ENCODE assay signal across 8 cellular contexts in the genomic region with DNA sequence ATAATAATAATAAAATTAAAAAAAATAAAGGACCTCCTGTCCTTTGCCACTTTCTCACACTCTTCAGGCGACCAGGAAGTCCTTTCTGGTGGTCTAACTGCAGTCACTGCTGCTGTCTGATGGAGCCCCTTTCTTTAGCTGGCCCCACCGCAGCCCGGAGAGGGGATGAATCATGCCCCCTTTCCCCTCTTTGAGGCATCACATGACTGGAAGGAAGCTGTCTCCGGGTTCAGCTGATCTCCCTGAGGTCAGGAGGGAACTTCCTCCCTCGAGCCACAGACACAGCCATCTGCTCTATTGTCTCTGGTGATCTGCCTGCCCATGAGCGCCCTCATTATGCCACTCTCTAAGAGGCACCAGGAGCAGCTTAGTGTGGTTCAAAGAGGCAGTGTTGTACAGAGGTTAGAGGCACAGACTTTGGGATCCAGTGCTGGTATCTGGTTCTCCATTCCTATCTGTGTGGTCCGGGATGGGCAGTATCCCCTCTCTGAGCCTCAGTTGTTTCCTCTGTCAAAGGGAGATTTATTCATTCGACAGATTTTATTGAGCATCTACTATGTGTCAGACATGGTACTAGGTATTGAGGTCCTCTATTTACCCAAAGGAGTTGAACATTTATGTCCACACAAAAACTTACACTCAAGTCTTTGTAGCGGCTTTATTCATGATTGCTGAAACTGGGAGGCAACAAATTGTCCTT. TPM values are rescaled to one million over a fixed set of nuclear protein-coding genes. Genes with fewer than 3 reads are reported as not detected.
DNase-seq lines count a peak whose midpoint lies in the region; ATAC-seq lines count a peak whose summit lies in the region.

No MANE protein-coding gene starts in this region.

- ATAC-seq in HG02870 (IDR thresholded peaks at IDR 0.05; ENCODE audit: unreplicated experiment): no peak

- DNase-seq in NCI-H2171 treated with DMSO at 0.1 percent for 48 hours (lab: John Stamatoyannopoulos, UW) (peak; percentile 11), NCI-H2171 (lab: John Stamatoyannopoulos, UW) (no peak), GM03348 (ENCODE audit: low spot score) (no peak)
- DNase-seq in activated CD4-positive, alpha-beta T cell treated with anti-CD3 and anti-CD28 coated beads for 24 hours (ENCODE audit: low read depth in 2 of 2): peak; percentile 55 to 63
- peak; percentile 45 for DNase-seq in effector CD8-positive, alpha-beta T cell (lab: John Stamatoyannopoulos, UW)
- peak; percentile 47 to 69 for DNase-seq in stimulated activated CD4-positive, alpha-beta T cell treated with anti-CD3 and anti-CD28 coated beads, Interleukin-12 subunit alpha, Interleukin-12 subunit beta, amount 100 ng/mL, for 24 hours (ENCODE audit: low read depth in 2 of 2)

- no peaks in the 10 kb centered on the region for H3K36me3 Mint-ChIP-seq in IgD-negative memory B cell

- H3K27me3 Mint-ChIP-seq in IgD-negative memory B cell: peaks cover 2% of the 10 kb centered on the region

- H3K27ac Mint-ChIP-seq in IgD-negative memory B cell: peak overlapping the region; percentile 95 to 98 (median 96)

- H3K4me3 Mint-ChIP-seq in IgD-negative memory B cell: peak overlapping the region; percentile 87 to 94 (median 92)

- no peaks in the 10 kb centered on the region for H3K9me3 Mint-ChIP-seq in IgD-negative memory B cell

- H3K4me1 Mint-ChIP-seq in IgD-negative memory B cell: peaks cover 40 to 53% (median 53%) of the 10 kb centered on the region in 3 donors

RNA-seq across cellular contexts. Expression of gene VAV1, which starts 30.0 kb away (rescaled TPM):
- 47.5 TPM for polyA plus RNA-seq in IgD-negative memory B cell

RNA-seq across cellular contexts. Expression of gene SH2D3A, which starts 35.3 kb away (rescaled TPM):
- polyA plus RNA-seq in IgD-negative memory B cell: 32.7 TPM

Comparison
In these comparisons a context has a peak if more than half of its experiments do, and no peak if none do; other contexts are left out.
1. DNase-seq: peak in NCI-H2171 treated with DMSO at 0.1 percent for 48 hours (single experiment), activated CD4-positive, alpha-beta T cell treated with anti-CD3 and anti-CD28 coated beads for 24 hours (2 of 2), effector CD8-positive, alpha-beta T cell (single experiment) and stimulated activated CD4-positive, alpha-beta T cell treated with anti-CD3 and anti-CD28 coated beads, Interleukin-12 subunit alpha, Interleukin-12 subunit beta, amount 100 ng/mL, for 24 hours (2 of 2); none in NCI-H2171 (single experiment) and GM03348 (single experiment).